ENCODE assay signal across 17 cellular contexts in genomic region chr10:105188737-105189463, GRCh38.
DNase-seq lines count a peak whose midpoint lies in the region; ATAC-seq, FAIRE-seq and TF ChIP-seq lines count a peak whose summit lies in the region.
"Had no signal": no experiment of that assay in that cellular context is flagged by ENCODE, and none has a peak within 500 bp of the region (broad histone marks: within the 10 kb centered on the region; RNA-seq: fewer than 3 reads in every experiment).

No MANE protein-coding gene starts in this region.

- no peaks in the 10 kb centered on the region for H3K4me1 ChIP-seq in HepG2 (ENCODE audit: insufficient read depth, low read length)
- H3K4me1 ChIP-seq in right lobe of liver = no peaks in the 10 kb centered on the region
- peaks cover 14% of the 10 kb centered on the region for H3K4me1 ChIP-seq in astrocyte (ENCODE audit: insufficient read depth, low read length)
- H3K4me1 ChIP-seq in mesenchymal stem cell (ENCODE audit: control insufficient read depth, insufficient read depth, low read depth, low read length) = no peaks in the 10 kb centered on the region
- no peaks in the 10 kb centered on the region for H3K4me1 ChIP-seq in osteoblast (ENCODE audit: insufficient read depth, low read length)
- H3K4me1 ChIP-seq: spleen had no signal

- H2AFZ ChIP-seq in HepG2 (ENCODE audit: low read length) (no peak overlapping the region), astrocyte (ENCODE audit: low read depth, low read length) (no peak overlapping the region), mesenchymal stem cell (ENCODE audit: low read depth, low read length) (no peak overlapping the region), osteoblast (ENCODE audit: low read length) (no peak overlapping the region)

- H3K4me3 Mint-ChIP-seq in astrocyte (ENCODE audit: unreplicated experiment) = no peak overlapping the region
- H3K4me3 Mint-ChIP-seq: activated CD4-positive, alpha-beta T cell treated with anti-CD3 and anti-CD28 coated beads for 36 hours; memory B cell had no signal

- no peak overlapping the region for H4K91ac ChIP-seq in mesenchymal stem cell (ENCODE audit: low read length)

- H3K79me2 ChIP-seq in HepG2 (ENCODE audit: insufficient read depth, low read length) (no peaks in the 10 kb centered on the region), astrocyte (ENCODE audit: insufficient read depth, low read length) (no peaks in the 10 kb centered on the region), osteoblast (ENCODE audit: insufficient read depth, low read length) (no peaks in the 10 kb centered on the region)

- no peak overlapping the region for H3K4ac ChIP-seq in mesenchymal stem cell (ENCODE audit: low read depth in 1 of 2, low read length in 2 of 2)

- H2BK120ac ChIP-seq in mesenchymal stem cell (ENCODE audit: low read depth, low read length) = no peak overlapping the region

- no peak overlapping the region for H3K18ac ChIP-seq in mesenchymal stem cell (ENCODE audit: low read depth in 1 of 2, low read length in 2 of 2)

- no peak for TF ChIP-seq POLR2A in HepG2 (IDR thresholded peaks at IDR 0.05; ENCODE audit: insufficient read depth in 1 of 2, low read depth in 2 of 2, low read length in 2 of 2)
- no peak for TF ChIP-seq POLR2A in right lobe of liver (IDR thresholded peaks at IDR 0.05)

- intact Hi-C loops in HepG2 (cut with micrococcal nuclease; ENCODE audit: unreplicated experiment) (no loop called here), right lobe of liver (cut with DNase I) (no loop called here)

- H3K36me3 ChIP-seq in HepG2 (replicated peaks in 1 of 2; ENCODE audit: control insufficient read depth in 1 of 2, insufficient read depth in 2 of 2, low read length in 2 of 2) (no peaks in the 10 kb centered on the region), right lobe of liver (no peaks in the 10 kb centered on the region), astrocyte (ENCODE audit: insufficient read depth, low read length) (no peaks in the 10 kb centered on the region), mesenchymal stem cell (ENCODE audit: control insufficient read depth in 1 of 2, insufficient read depth in 2 of 2, low read depth in 1 of 2, low read length in 2 of 2) (no peaks in the 10 kb centered on the region), osteoblast (ENCODE audit: insufficient read depth, low read length) (no peaks in the 10 kb centered on the region)
- H3K36me3 ChIP-seq: spleen had no signal

- POLR2A ChIA-PET in HepG2 (lab: Yijun Ruan, JAX) = no interaction called here

- 32% methylated on average over 6 of the region's 6 CpGs for WGBS in HepG2 (ENCODE audit: low lambda C conversion rate)
- WGBS in right lobe of liver (ENCODE audit: insufficient coverage, low coverage, low lambda C conversion rate, missing lambda C conversion rate) = 51% methylated on average over 4 of the region's 6 CpGs
- 58% methylated on average over 6 of the region's 6 CpGs for WGBS in mesenchymal stem cell

- no peak overlapping the region for H3K23ac ChIP-seq in mesenchymal stem cell (ENCODE audit: low read length in 2 of 2)

- H3K27ac ChIP-seq in HepG2 (ENCODE audit: extremely low read length, insufficient read depth, low read length) (no peak overlapping the region), right lobe of liver (no peak overlapping the region), astrocyte (ENCODE audit: low read depth, low read length) (peak overlapping the region; percentile 82), mesenchymal stem cell (ENCODE audit: low read length, poor library complexity, severe bottlenecking) (no peak overlapping the region), osteoblast (ENCODE audit: low read depth, low read length) (no peak overlapping the region)
- H3K27ac ChIP-seq: spleen had no signal

- H4K20me1 ChIP-seq in HepG2 (ENCODE audit: insufficient read depth, low read length) (no peaks in the 10 kb centered on the region), astrocyte (ENCODE audit: insufficient read depth, low read length) (no peaks in the 10 kb centered on the region), osteoblast (ENCODE audit: insufficient read depth, low read length) (no peaks in the 10 kb centered on the region)

- H3K9ac ChIP-seq in HepG2 (ENCODE audit: insufficient read depth, low read depth, low read length) (no peak overlapping the region), astrocyte (ENCODE audit: low read length) (peak overlapping the region; percentile 65), mesenchymal stem cell (ENCODE audit: low read length) (no peak overlapping the region)

- no peak overlapping the region for H4K8ac ChIP-seq in mesenchymal stem cell (ENCODE audit: low read length)

- H2BK15ac ChIP-seq in mesenchymal stem cell (ENCODE audit: low read depth, poor library complexity, severe bottlenecking) = no peak overlapping the region

- H2AK5ac ChIP-seq in mesenchymal stem cell (ENCODE audit: low read length, severe bottlenecking) = no peak overlapping the region

- TF ChIP-seq EP300 in HepG2 (IDR thresholded peaks at IDR 0.05; ENCODE audit: low read depth in 2 of 2, low read length in 2 of 2) = no peak
- no peak for TF ChIP-seq EP300 in HepG2 (CRISPR knock-in tag; IDR thresholded peaks at IDR 0.05; ENCODE audit: borderline replicate concordance)

- peak; percentile 9 for DNase-seq in HepG2 (ENCODE audit: low spot score)
- DNase-seq in right lobe of liver = no peak
- peak; percentile 89 for DNase-seq in astrocyte (ENCODE audit: low read depth)
- peak; percentile 16 for DNase-seq in iris pigment epithelial cell (ENCODE audit: low read depth)
- DNase-seq in NCI-H2196 treated with DMSO at 0.1 percent for 48 hours (lab: John Stamatoyannopoulos, UW; ENCODE audit: unreplicated experiment) = no peak
- no peak for DNase-seq in mesenchymal stem cell
- DNase-seq in NCI-H2107 (lab: John Stamatoyannopoulos, UW) = no peak
- no peak for DNase-seq in osteoblast (ENCODE audit: insufficient read length, low spot score, missing footprints)
- DNase-seq: activated CD4-positive, alpha-beta T cell treated with anti-CD3 and anti-CD28 coated beads for 36 hours; activated T-cell treated with anti-CD3 and anti-CD28 coated beads, Interleukin-2, amount 50 U/mL, for 1 hour; erythroblast; NCI-H510A; occipital lobe; spleen; stimulated activated naive CD8-positive, alpha-beta T cell treated with anti-CD3 and anti-CD28 coated beads, Interleukin-15, Interleukin-2, amounts not matched to agents 100 U/mL and 50 U/mL, for 24 hours had no signal

- peaks cover 30% of the 10 kb centered on the region for H3K4me1 Mint-ChIP-seq in astrocyte (ENCODE audit: low read depth, unreplicated experiment)
- H3K4me1 Mint-ChIP-seq: activated CD4-positive, alpha-beta T cell treated with anti-CD3 and anti-CD28 coated beads for 36 hours; memory B cell had no signal

- H3K14ac ChIP-seq in mesenchymal stem cell (ENCODE audit: low read length in 2 of 2) = no peak overlapping the region

- H2BK12ac ChIP-seq in mesenchymal stem cell (ENCODE audit: low read length in 2 of 2) = no peak overlapping the region

- CTCF ChIA-PET in HepG2 (lab: Yijun Ruan, JAX; ENCODE audit: low intra/inter-chr PET ratio, low total read pairs) = no interaction called here

- H3K9me3 ChIP-seq in HepG2 (ENCODE audit: low read length) (peaks cover 50% of the 10 kb centered on the region), right lobe of liver (no peaks in the 10 kb centered on the region), astrocyte (ENCODE audit: insufficient read depth, low read depth, low read length) (no peaks in the 10 kb centered on the region), mesenchymal stem cell (ENCODE audit: control insufficient read depth, low read length) (no peaks in the 10 kb centered on the region), osteoblast (ENCODE audit: low read depth, low read length) (peaks cover 2% of the 10 kb centered on the region)
- H3K9me3 ChIP-seq: spleen had no signal

- in situ Hi-C loops in HepG2 (cut with HindIII; ENCODE audit: extremely low pct_ligation_motif_present, low pct_unique_long_range_greater_than_20kb) = no loop called here

- H3K4me2 ChIP-seq in HepG2 (ENCODE audit: low read depth, low read length) (no peak overlapping the region), astrocyte (ENCODE audit: low read length) (peak overlapping the region; percentile 72), mesenchymal stem cell (ENCODE audit: low read length, poor library complexity, severe bottlenecking) (no peak overlapping the region), osteoblast (ENCODE audit: insufficient read depth, low read length) (no peak overlapping the region)

- no peak overlapping the region for H3K4me3 ChIP-seq in HepG2 (replicated peaks in 1 of 3; ENCODE audit: insufficient read depth in 1 of 3, low read depth in 2 of 3, low read length in 3 of 3)
- no peak overlapping the region for H3K4me3 ChIP-seq in right lobe of liver
- H3K4me3 ChIP-seq in astrocyte (ENCODE audit: insufficient read depth, low read depth, low read length) = no peak overlapping the region
- no peak overlapping the region for H3K4me3 ChIP-seq in mesenchymal stem cell (ENCODE audit: insufficient read depth in 1 of 2, low read depth in 1 of 2, low read length in 2 of 2)
- H3K4me3 ChIP-seq in osteoblast (ENCODE audit: insufficient read depth, low read length) = no peak overlapping the region
- H3K4me3 ChIP-seq: spleen had no signal

- TF ChIP-seq CTCF in HepG2 (CRISPR knock-in tag; IDR thresholded peaks at IDR 0.05) (no peak), right lobe of liver (IDR thresholded peaks at IDR 0.05) (no peak), astrocyte (IDR thresholded peaks at IDR 0.05; ENCODE audit: insufficient read depth, low read depth, low read length) (no peak), osteoblast (IDR thresholded peaks at IDR 0.05; ENCODE audit: extremely low read depth, low read depth, low read length) (no peak)

- H3K27me3 ChIP-seq in HepG2 (ENCODE audit: control insufficient read depth in 1 of 2, insufficient read depth in 2 of 2, low read length in 2 of 2) = no peaks in the 10 kb centered on the region
- H3K27me3 ChIP-seq in right lobe of liver = no peaks in the 10 kb centered on the region
- H3K27me3 ChIP-seq in astrocyte (ENCODE audit: insufficient read depth, low read length) = no peaks in the 10 kb centered on the region
- no peaks in the 10 kb centered on the region for H3K27me3 ChIP-seq in mesenchymal stem cell (ENCODE audit: control insufficient read depth in 1 of 2, insufficient read depth in 1 of 2, low read length in 2 of 2)
- no peaks in the 10 kb centered on the region for H3K27me3 ChIP-seq in osteoblast (ENCODE audit: insufficient read depth, low read length)
- H3K27me3 ChIP-seq: spleen had no signal

- no peak for TF ChIP-seq RAD21 in HepG2 (CRISPR knock-in tag; IDR thresholded peaks at IDR 0.05)

- BruUV-seq in HepG2 (replicated peaks; lab: Mats Ljungman, UMichigan) = no TSS peak

- no peak overlapping the region for H2BK5ac ChIP-seq in mesenchymal stem cell (ENCODE audit: low read depth, low read length, poor library complexity, severe bottlenecking)

- peaks cover 2% of the 10 kb centered on the region for H3K9me3 Mint-ChIP-seq in astrocyte (ENCODE audit: unreplicated experiment)

- peak overlapping the region; percentile 84 for H3K27ac Mint-ChIP-seq in astrocyte (ENCODE audit: unreplicated experiment)
- H3K27ac Mint-ChIP-seq: activated CD4-positive, alpha-beta T cell treated with anti-CD3 and anti-CD28 coated beads for 36 hours; memory B cell had no signal

- no peaks in the 10 kb centered on the region for H3K79me1 ChIP-seq in mesenchymal stem cell (replicated peaks; ENCODE audit: low read length, poor library complexity, severe bottlenecking)

- FAIRE-seq in HepG2 (lab: Jason Lieb, UNC) (no peak), astrocyte (lab: Jason Lieb, UNC) (peak; percentile 41)
- FAIRE-seq: H54 had no signal

- no peaks in the 10 kb centered on the region for H3K27me3 Mint-ChIP-seq in astrocyte (ENCODE audit: low read depth, unreplicated experiment)
- H3K27me3 Mint-ChIP-seq: activated CD4-positive, alpha-beta T cell treated with anti-CD3 and anti-CD28 coated beads for 36 hours had no signal

- H3K36me3 Mint-ChIP-seq in astrocyte (ENCODE audit: low read depth, unreplicated experiment) = no peaks in the 10 kb centered on the region
- H3K36me3 Mint-ChIP-seq: memory B cell had no signal

- ATAC-seq in HepG2 (no peak), right lobe of liver (no peak)
- ATAC-seq: activated CD4-positive, alpha-beta T cell treated with anti-CD3 and anti-CD28 coated beads for 36 hours; stimulated activated naive CD8-positive, alpha-beta T cell treated with anti-CD3 and anti-CD28 coated beads, Interleukin-15, Interleukin-2, amounts not matched to agents 100 U/mL and 50 U/mL, for 24 hours had no signal

Comparison
In these comparisons a context has a peak if more than half of its experiments do, and no peak if none do; other contexts are left out.
1. DNase-seq: peak in HepG2 (single experiment), astrocyte (single experiment) and iris pigment epithelial cell (single experiment); none in right lobe of liver (0 of 3), NCI-H2196 treated with DMSO at 0.1 percent for 48 hours (single experiment), mesenchymal stem cell (single experiment), NCI-H2107 (single experiment) and osteoblast (single experiment).